In the genomic region with DNA sequence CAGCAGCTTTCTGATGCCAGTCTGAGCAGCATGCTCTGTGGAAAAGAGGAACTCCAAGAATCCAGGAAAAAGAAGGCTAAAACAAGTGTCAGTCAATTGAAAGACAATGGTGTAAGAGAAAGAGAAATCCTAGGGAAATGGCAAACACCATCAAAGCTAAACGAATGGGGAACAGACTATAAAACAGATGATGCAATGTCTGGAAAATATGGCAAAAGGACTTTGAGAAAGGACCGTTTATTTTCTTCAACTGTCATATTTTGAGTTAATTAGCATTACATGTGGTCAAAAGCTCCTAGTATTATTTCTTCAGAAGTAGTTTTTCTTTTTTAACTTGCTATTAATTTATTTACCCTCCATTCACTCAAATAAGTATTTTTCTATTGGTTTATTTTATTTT, we compare ENCODE assay signal across 24 cellular contexts.
"Had no signal": no experiment of that assay in that cellular context is flagged by ENCODE, and none has a peak within 500 bp of the region (broad histone marks: within the 10 kb centered on the region; RNA-seq: fewer than 3 reads in every experiment).

No MANE protein-coding gene starts in this region.

- ATAC-seq: activated CD4-positive, CD25-positive, alpha-beta regulatory T cell treated with anti-CD3 and anti-CD28 coated beads, Interleukin-2, amount 50 U/mL, for 24 hours; activated CD8-positive, alpha-beta T cell treated with anti-CD3 and anti-CD28 coated beads, Interleukin-2, amount 10 ng/mL, durations not matched to agents 7 days and 5 days; PC-3 had no signal

- H3K27ac ChIP-seq: brain microvascular endothelial cell, cardiac muscle cell had no signal

- H3K4me3 ChIP-seq: cardiac muscle cell, MG63 had no signal

- H3K27ac Mint-ChIP-seq: activated CD8-positive, alpha-beta T cell treated with anti-CD3 and anti-CD28 coated beads, Interleukin-2, amount 10 ng/mL, durations not matched to agents 7 days and 5 days; activated naive CD4-positive, alpha-beta T cell treated with anti-CD3 and anti-CD28 coated beads, Interleukin-2, amount 50 U/mL, for 24 hours; activated T-helper 1 cell treated with anti-CD3 and anti-CD28 coated beads, Interleukin-12 subunit alpha, Interleukin-12 subunit beta, Interleukin-2, Interleukin-4 antibody, amounts not matched to agents 30 ng/mL and 10 ng/mL and 1 ng/mL, durations not matched to agents 14 hours and 24 hours and 36 hours had no signal

- H3K27me3 Mint-ChIP-seq: activated naive CD4-positive, alpha-beta T cell treated with anti-CD3 and anti-CD28 coated beads, Interleukin-2, amount 50 U/mL, for 24 hours had no signal

- H3K36me3 Mint-ChIP-seq: activated naive CD4-positive, alpha-beta T cell treated with anti-CD3 and anti-CD28 coated beads, Interleukin-2, amount 50 U/mL, for 24 hours had no signal

- DNase-seq: activated CD4-positive, alpha-beta T cell treated with anti-CD3 and anti-CD28 coated beads for 4 hours; activated CD8-positive, alpha-beta memory T cell treated with anti-CD3 and anti-CD28 coated beads, Interleukin-2, amount 50 U/mL, for 48 hours; activated CD8-positive, alpha-beta T cell treated with anti-CD3 and anti-CD28 coated beads, Interleukin-2, amount 10 ng/mL, durations not matched to agents 7 days and 5 days; activated effector memory CD4-positive, alpha-beta T cell treated with Interleukin-2 at 50 U/mL for 16 hours; activated naive CD4-positive, alpha-beta T cell; activated T-cell treated with anti-CD3 and anti-CD28 coated beads, Interleukin-2, amount 50 U/mL, for 1 hour; aorta; brain microvascular endothelial cell; MG63; MV-4-11; NCI-H1092 treated with DMSO at 0.1 percent for 48 hours; NCI-H1417 treated with DMSO at 0.1 percent for 48 hours; NCI-H1694; NCI-H2029; NCI-H2107; NCI-H510A treated with DMSO at 0.1 percent for 48 hours; NCI-H69; PC-3; SHP77 treated with DMSO at 0.1 percent for 48 hours; T-helper 1 cell had no signal

- H3K36me3 ChIP-seq: brain microvascular endothelial cell, cardiac muscle cell, MG63 had no signal

- H3K4me3 Mint-ChIP-seq: activated CD8-positive, alpha-beta T cell treated with anti-CD3 and anti-CD28 coated beads, Interleukin-2, amount 10 ng/mL, durations not matched to agents 7 days and 5 days; activated naive CD4-positive, alpha-beta T cell treated with anti-CD3 and anti-CD28 coated beads, Interleukin-2, amount 50 U/mL, for 24 hours; activated T-helper 1 cell treated with anti-CD3 and anti-CD28 coated beads, Interleukin-12 subunit alpha, Interleukin-12 subunit beta, Interleukin-2, Interleukin-4 antibody, amounts not matched to agents 30 ng/mL and 10 ng/mL and 1 ng/mL, durations not matched to agents 14 hours and 24 hours and 36 hours had no signal

- H3K9me3 ChIP-seq: MG63 had no signal

- H3K27me3 ChIP-seq: brain microvascular endothelial cell, cardiac muscle cell, MG63 had no signal

- H3K4me1 Mint-ChIP-seq: activated naive CD4-positive, alpha-beta T cell treated with anti-CD3 and anti-CD28 coated beads, Interleukin-2, amount 50 U/mL, for 24 hours had no signal
